ENCODE assay signal across 1 cellular context in the genomic region with DNA sequence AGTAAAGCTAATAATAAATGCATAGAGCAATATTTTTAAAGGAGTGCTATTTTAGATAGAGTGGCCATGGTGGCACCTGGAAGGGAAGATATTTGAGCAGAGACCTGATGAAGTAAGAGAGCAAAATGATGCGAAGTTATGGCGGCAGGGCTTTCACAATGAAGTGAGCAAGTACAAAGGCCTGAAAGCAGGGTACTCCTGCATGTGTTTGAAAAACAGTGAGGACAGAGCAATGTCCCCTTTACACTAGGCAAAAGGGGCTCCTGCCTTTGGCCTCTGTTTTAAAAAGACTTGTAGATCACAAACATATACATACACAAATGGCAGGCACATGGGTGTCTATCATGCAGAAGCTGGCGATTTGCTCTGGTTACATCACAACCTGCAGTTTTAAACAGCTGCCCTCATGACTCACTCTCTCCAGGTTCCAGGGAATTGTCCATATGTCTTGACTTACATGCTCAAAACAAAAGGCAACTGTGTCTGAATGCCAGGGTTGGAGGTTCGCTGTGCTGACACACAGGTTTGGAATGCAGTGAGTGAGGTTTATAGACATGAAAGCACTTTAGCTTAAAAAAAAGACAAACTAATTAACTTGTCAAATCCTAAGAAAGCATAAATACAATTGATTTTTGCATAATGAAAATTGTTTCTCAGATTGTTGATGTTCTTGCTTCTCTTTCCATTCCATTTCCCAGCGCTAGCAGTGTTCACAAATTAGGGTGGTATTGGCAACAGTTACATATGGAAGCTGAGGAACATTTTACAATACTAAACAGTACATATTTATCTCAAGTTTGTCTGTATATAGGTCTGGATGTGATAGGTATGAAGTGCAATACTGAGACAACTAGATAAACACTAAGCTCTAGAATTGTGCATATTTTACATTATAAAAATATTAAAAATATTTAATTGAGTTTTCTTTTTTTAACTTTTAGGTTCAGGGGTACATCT.
A peak's percentile ranks its signal among the peaks of the same experiment; 100 is the strongest.
TF ChIP-seq lines count a peak whose summit lies in the region.

No MANE protein-coding gene starts in this region.

TF ChIP-seq in HepG2, 621 proteins besides CTCF, POLR2A, EP300 and RAD21 (continued from another document and continues in another):
- TF ChIP-seq, protein P1, sequence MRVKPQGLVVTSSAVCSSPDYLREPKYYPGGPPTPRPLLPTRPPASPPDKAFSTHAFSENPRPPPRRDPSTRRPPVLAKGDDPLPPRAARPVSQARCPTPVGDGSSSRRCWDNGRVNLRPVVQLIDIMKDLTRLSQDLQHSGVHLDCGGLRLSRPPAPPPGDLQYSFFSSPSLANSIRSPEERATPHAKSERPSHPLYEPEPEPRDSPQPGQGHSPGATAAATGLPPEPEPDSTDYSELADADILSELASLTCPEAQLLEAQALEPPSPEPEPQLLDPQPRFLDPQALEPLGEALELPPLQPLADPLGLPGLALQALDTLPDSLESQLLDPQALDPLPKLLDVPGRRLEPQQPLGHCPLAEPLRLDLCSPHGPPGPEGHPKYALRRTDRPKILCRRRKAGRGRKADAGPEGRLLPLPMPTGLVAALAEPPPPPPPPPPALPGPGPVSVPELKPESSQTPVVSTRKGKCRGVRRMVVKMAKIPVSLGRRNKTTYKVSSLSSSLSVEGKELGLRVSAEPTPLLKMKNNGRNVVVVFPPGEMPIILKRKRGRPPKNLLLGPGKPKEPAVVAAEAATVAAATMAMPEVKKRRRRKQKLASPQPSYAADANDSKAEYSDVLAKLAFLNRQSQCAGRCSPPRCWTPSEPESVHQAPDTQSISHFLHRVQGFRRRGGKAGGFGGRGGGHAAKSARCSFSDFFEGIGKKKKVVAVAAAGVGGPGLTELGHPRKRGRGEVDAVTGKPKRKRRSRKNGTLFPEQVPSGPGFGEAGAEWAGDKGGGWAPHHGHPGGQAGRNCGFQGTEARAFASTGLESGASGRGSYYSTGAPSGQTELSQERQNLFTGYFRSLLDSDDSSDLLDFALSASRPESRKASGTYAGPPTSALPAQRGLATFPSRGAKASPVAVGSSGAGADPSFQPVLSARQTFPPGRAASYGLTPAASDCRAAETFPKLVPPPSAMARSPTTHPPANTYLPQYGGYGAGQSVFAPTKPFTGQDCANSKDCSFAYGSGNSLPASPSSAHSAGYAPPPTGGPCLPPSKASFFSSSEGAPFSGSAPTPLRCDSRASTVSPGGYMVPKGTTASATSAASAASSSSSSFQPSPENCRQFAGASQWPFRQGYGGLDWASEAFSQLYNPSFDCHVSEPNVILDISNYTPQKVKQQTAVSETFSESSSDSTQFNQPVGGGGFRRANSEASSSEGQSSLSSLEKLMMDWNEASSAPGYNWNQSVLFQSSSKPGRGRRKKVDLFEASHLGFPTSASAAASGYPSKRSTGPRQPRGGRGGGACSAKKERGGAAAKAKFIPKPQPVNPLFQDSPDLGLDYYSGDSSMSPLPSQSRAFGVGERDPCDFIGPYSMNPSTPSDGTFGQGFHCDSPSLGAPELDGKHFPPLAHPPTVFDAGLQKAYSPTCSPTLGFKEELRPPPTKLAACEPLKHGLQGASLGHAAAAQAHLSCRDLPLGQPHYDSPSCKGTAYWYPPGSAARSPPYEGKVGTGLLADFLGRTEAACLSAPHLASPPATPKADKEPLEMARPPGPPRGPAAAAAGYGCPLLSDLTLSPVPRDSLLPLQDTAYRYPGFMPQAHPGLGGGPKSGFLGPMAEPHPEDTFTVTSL (CRISPR knock-in tag; IDR thresholded peaks at IDR 0.05; ENCODE audit: borderline replicate concordance) = peak; percentile 59; the same call in 1 of the 2 replicates
- TF ChIP-seq ZMYM4 (CRISPR knock-in tag; IDR thresholded peaks at IDR 0.05) = no peak
- peak; percentile 81 for TF ChIP-seq JUND (CRISPR knock-in tag; IDR thresholded peaks at IDR 0.05)
- TF ChIP-seq BCL6 (CRISPR knock-in tag; IDR thresholded peaks at IDR 0.05) = peak; percentile 62
- peak; percentile 89 for TF ChIP-seq SOX5 (CRISPR knock-in tag; IDR thresholded peaks at IDR 0.05; ENCODE audit: borderline replicate concordance)
- TF ChIP-seq FOXA3 (CRISPR knock-in tag; IDR thresholded peaks at IDR 0.05) = peak; percentile 53
- TF ChIP-seq, protein P2, sequence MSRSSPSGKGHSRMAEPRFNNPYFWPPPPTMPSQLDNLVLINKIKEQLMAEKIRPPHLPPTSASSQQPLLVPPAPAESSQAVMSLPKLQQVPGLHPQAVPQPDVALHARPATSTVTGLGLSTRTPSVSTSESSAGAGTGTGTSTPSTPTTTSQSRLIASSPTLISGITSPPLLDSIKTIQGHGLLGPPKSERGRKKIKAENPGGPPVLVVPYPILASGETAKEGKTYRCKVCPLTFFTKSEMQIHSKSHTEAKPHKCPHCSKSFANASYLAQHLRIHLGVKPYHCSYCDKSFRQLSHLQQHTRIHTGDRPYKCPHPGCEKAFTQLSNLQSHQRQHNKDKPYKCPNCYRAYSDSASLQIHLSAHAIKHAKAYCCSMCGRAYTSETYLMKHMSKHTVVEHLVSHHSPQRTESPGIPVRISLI (CRISPR knock-in tag; IDR thresholded peaks at IDR 0.05; ENCODE audit: borderline replicate concordance) = peak; percentile 47; the same call in 1 of the 2 replicates
- 0 out of 2 replicates have a peak, but pooled peaks have one; percentile 32 for TF ChIP-seq ELF3 (CRISPR knock-in tag; IDR thresholded peaks at IDR 0.05)
- peak; percentile 57; the same call in 1 of the 2 replicates for TF ChIP-seq RARA (CRISPR knock-in tag; IDR thresholded peaks at IDR 0.05)
- TF ChIP-seq, protein P3, sequence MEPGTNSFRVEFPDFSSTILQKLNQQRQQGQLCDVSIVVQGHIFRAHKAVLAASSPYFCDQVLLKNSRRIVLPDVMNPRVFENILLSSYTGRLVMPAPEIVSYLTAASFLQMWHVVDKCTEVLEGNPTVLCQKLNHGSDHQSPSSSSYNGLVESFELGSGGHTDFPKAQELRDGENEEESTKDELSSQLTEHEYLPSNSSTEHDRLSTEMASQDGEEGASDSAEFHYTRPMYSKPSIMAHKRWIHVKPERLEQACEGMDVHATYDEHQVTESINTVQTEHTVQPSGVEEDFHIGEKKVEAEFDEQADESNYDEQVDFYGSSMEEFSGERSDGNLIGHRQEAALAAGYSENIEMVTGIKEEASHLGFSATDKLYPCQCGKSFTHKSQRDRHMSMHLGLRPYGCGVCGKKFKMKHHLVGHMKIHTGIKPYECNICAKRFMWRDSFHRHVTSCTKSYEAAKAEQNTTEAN (CRISPR knock-in tag; conservative IDR thresholded peaks at IDR 0.05) = no peak
- TF ChIP-seq XRCC5 (optimal IDR thresholded peaks at IDR 0.05; ENCODE audit: low read length) = peak; percentile 28
- 0 out of 2 replicates have a peak, but pooled peaks have one; percentile 5 for TF ChIP-seq CEBPB (IDR thresholded peaks at IDR 0.05; ENCODE audit: borderline replicate concordance, low read depth, low read length)
- TF ChIP-seq FOSL1 (CRISPR knock-in tag; IDR thresholded peaks at IDR 0.05; ENCODE audit: borderline replicate concordance) = peak; percentile 86
- TF ChIP-seq SAP130 (CRISPR knock-in tag; IDR thresholded peaks at IDR 0.05; ENCODE audit: low read depth) = peak; percentile 50
- TF ChIP-seq, protein P4, sequence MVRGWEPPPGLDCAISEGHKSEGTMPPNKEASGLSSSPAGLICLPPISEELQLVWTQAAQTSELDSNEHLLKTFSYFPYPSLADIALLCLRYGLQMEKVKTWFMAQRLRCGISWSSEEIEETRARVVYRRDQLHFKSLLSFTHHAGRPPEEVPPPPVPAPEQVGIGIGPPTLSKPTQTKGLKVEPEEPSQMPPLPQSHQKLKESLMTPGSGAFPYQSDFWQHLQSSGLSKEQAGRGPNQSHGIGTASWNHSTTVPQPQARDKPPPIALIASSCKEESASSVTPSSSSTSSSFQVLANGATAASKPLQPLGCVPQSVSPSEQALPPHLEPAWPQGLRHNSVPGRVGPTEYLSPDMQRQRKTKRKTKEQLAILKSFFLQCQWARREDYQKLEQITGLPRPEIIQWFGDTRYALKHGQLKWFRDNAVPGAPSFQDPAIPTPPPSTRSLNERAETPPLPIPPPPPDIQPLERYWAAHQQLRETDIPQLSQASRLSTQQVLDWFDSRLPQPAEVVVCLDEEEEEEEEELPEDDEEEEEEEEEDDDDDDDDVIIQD (CRISPR knock-in tag; IDR thresholded peaks at IDR 0.05; ENCODE audit: low read depth) = 0 out of 2 replicates have a peak, but pooled peaks have one; percentile 39
- TF ChIP-seq GTF2F1 (IDR thresholded peaks at IDR 0.05; ENCODE audit: low read length) = no peak
- TF ChIP-seq, protein P5, sequence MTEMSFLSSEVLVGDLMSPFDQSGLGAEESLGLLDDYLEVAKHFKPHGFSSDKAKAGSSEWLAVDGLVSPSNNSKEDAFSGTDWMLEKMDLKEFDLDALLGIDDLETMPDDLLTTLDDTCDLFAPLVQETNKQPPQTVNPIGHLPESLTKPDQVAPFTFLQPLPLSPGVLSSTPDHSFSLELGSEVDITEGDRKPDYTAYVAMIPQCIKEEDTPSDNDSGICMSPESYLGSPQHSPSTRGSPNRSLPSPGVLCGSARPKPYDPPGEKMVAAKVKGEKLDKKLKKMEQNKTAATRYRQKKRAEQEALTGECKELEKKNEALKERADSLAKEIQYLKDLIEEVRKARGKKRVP (CRISPR knock-in tag; IDR thresholded peaks at IDR 0.05) = peak in 1 of 2 experiments; percentile 38; a peak in 1 of 4 replicates
- no peak for TF ChIP-seq NBN (conservative IDR thresholded peaks at IDR 0.05)
- TF ChIP-seq, protein P6, sequence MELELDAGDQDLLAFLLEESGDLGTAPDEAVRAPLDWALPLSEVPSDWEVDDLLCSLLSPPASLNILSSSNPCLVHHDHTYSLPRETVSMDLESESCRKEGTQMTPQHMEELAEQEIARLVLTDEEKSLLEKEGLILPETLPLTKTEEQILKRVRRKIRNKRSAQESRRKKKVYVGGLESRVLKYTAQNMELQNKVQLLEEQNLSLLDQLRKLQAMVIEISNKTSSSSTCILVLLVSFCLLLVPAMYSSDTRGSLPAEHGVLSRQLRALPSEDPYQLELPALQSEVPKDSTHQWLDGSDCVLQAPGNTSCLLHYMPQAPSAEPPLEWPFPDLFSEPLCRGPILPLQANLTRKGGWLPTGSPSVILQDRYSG (CRISPR knock-in tag; IDR thresholded peaks at IDR 0.05) = no peak
- no peak for TF ChIP-seq ZNF841 (CRISPR knock-in tag; IDR thresholded peaks at IDR 0.05; ENCODE audit: borderline replicate concordance)
- TF ChIP-seq HMG20A (CRISPR knock-in tag; IDR thresholded peaks at IDR 0.05; ENCODE audit: borderline replicate concordance) = peak; percentile 54; the same call in 1 of the 2 replicates
- TF ChIP-seq, protein P7, sequence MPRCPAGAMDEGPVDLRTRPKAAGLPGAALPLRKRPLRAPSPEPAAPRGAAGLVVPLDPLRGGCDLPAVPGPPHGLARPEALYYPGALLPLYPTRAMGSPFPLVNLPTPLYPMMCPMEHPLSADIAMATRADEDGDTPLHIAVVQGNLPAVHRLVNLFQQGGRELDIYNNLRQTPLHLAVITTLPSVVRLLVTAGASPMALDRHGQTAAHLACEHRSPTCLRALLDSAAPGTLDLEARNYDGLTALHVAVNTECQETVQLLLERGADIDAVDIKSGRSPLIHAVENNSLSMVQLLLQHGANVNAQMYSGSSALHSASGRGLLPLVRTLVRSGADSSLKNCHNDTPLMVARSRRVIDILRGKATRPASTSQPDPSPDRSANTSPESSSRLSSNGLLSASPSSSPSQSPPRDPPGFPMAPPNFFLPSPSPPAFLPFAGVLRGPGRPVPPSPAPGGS (CRISPR knock-in tag; IDR thresholded peaks at IDR 0.05) = no peak
- TF ChIP-seq JUNB (CRISPR knock-in tag; IDR thresholded peaks at IDR 0.05; ENCODE audit: borderline replicate concordance) = peak; percentile 91; the same call in 1 of the 2 replicates
- TF ChIP-seq MIER3 (CRISPR knock-in tag; IDR thresholded peaks at IDR 0.05; ENCODE audit: borderline replicate concordance) = peak; percentile 55; the same call in 1 of the 2 replicates
- no peak; the same call in 1 of the 2 replicates for TF ChIP-seq SOX13 (IDR thresholded peaks at IDR 0.05)
- TF ChIP-seq SOX13 (CRISPR knock-in tag; conservative IDR thresholded peaks at IDR 0.05 in 1 of 2, IDR thresholded peaks at IDR 0.05 in 1 of 2) = peak in 1 of 2 experiments; percentile 78; a peak in 2 of 4 replicates
- TF ChIP-seq ZNF644 (CRISPR knock-in tag; IDR thresholded peaks at IDR 0.05; ENCODE audit: low read depth) = peak; percentile 29; the same call in 1 of the 2 replicates
- TF ChIP-seq ZNF7 (CRISPR knock-in tag; IDR thresholded peaks at IDR 0.05) = peak; percentile 63; the same call in 1 of the 2 replicates
- TF ChIP-seq NFIC (IDR thresholded peaks at IDR 0.05; ENCODE audit: low read length) = no peak; the same call in 1 of the 2 replicates
- peak; percentile 27; the same call in 1 of the 2 replicates for TF ChIP-seq TCF7 (IDR thresholded peaks at IDR 0.05; ENCODE audit: low read depth)
- TF ChIP-seq, protein P8, sequence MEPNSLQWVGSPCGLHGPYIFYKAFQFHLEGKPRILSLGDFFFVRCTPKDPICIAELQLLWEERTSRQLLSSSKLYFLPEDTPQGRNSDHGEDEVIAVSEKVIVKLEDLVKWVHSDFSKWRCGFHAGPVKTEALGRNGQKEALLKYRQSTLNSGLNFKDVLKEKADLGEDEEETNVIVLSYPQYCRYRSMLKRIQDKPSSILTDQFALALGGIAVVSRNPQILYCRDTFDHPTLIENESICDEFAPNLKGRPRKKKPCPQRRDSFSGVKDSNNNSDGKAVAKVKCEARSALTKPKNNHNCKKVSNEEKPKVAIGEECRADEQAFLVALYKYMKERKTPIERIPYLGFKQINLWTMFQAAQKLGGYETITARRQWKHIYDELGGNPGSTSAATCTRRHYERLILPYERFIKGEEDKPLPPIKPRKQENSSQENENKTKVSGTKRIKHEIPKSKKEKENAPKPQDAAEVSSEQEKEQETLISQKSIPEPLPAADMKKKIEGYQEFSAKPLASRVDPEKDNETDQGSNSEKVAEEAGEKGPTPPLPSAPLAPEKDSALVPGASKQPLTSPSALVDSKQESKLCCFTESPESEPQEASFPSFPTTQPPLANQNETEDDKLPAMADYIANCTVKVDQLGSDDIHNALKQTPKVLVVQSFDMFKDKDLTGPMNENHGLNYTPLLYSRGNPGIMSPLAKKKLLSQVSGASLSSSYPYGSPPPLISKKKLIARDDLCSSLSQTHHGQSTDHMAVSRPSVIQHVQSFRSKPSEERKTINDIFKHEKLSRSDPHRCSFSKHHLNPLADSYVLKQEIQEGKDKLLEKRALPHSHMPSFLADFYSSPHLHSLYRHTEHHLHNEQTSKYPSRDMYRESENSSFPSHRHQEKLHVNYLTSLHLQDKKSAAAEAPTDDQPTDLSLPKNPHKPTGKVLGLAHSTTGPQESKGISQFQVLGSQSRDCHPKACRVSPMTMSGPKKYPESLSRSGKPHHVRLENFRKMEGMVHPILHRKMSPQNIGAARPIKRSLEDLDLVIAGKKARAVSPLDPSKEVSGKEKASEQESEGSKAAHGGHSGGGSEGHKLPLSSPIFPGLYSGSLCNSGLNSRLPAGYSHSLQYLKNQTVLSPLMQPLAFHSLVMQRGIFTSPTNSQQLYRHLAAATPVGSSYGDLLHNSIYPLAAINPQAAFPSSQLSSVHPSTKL (CRISPR knock-in tag; IDR thresholded peaks at IDR 0.05) = peak; percentile 86
- 0 out of 2 replicates have a peak, but pooled peaks have one; percentile 8 for TF ChIP-seq CREB1 (IDR thresholded peaks at IDR 0.05)
- TF ChIP-seq CREB1 (CRISPR knock-in tag; IDR thresholded peaks at IDR 0.05) = peak; percentile 67; the same call in 1 of the 2 replicates
- TF ChIP-seq, protein P9, sequence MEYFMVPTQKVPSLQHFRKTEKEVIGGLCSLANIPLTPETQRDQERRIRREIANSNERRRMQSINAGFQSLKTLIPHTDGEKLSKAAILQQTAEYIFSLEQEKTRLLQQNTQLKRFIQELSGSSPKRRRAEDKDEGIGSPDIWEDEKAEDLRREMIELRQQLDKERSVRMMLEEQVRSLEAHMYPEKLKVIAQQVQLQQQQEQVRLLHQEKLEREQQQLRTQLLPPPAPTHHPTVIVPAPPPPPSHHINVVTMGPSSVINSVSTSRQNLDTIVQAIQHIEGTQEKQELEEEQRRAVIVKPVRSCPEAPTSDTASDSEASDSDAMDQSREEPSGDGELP (IDR thresholded peaks at IDR 0.05; ENCODE audit: borderline replicate concordance, low read depth) = peak; percentile 86; the same call in 1 of the 2 replicates
- no peak for TF ChIP-seq ZNF782 (CRISPR knock-in tag; IDR thresholded peaks at IDR 0.05; ENCODE audit: borderline replicate concordance)
- no peak for TF ChIP-seq FOXK2 (IDR thresholded peaks at IDR 0.05)
- TF ChIP-seq ZNF17 (CRISPR knock-in tag; IDR thresholded peaks at IDR 0.05) = no peak
- TF ChIP-seq GATAD2A (CRISPR knock-in tag; IDR thresholded peaks at IDR 0.05) = 0 out of 2 replicates have a peak, but pooled peaks have one; percentile 24
